22 cellular contexts compared by ENCODE assay signal in the genomic region with DNA sequence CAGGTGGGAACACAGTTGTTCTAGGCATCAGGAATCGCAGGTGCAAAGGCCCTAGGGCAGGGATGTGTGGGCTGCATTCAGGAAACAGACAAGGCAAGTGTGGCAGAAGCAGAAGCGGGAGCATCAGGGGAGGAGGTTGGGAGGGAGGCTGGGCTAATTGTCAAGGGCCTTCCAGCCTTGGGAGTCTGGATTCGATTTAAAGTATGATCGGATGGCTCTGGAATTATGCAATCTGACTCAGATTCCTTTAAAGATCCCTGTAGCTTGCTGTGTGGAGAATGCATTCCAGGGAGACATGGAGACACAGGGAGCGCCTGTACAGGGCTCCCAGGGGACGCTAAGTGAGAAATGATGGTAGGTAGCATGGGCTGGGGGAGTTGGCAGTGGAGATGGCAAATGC.
DNase-seq lines count a peak whose midpoint lies in the region; ATAC-seq and TF ChIP-seq lines count a peak whose summit lies in the region.
"Had no signal": no experiment of that assay in that cellular context is flagged by ENCODE, and none has a peak within 500 bp of the region (broad histone marks: within the 10 kb centered on the region; RNA-seq: fewer than 3 reads in every experiment).

No MANE protein-coding gene starts in this region.

- H4K20me1 ChIP-seq in BLaER1 = no peaks in the 10 kb centered on the region

- no peak overlapping the region for H2BK120ac ChIP-seq in trophoblast cell (ENCODE audit: insufficient read depth, low read length, poor library complexity)

- H3K36me3 ChIP-seq in BLaER1 (no peaks in the 10 kb centered on the region), trophoblast cell (ENCODE audit: control insufficient read depth in 1 of 2, insufficient read depth in 2 of 2, low read length in 2 of 2) (no peaks in the 10 kb centered on the region), right lobe of liver (no peaks in the 10 kb centered on the region), gastroesophageal sphincter (no peaks in the 10 kb centered on the region)
- H3K36me3 ChIP-seq: colonic mucosa had no signal

- in situ Hi-C loops in KBM-7 (cut with MboI; ENCODE audit: low pct_unique_long_range_greater_than_20kb, low sequenced_read_pairs) = no loop called here

- no peak overlapping the region for H3K9ac ChIP-seq in BLaER1
- no peak overlapping the region for H3K9ac ChIP-seq in trophoblast cell (ENCODE audit: low read length)

- H2AFZ ChIP-seq in trophoblast cell (ENCODE audit: insufficient read depth, low read length, poor library complexity) = no peak overlapping the region

- no peak overlapping the region for H2BK12ac ChIP-seq in trophoblast cell (ENCODE audit: low read length)

- TF ChIP-seq EP300 in gastroesophageal sphincter (IDR thresholded peaks at IDR 0.05) = no peak

- no peak for TF ChIP-seq POLR2A in right lobe of liver (IDR thresholded peaks at IDR 0.05)
- TF ChIP-seq POLR2A in gastroesophageal sphincter (IDR thresholded peaks at IDR 0.05) = no peak

- H3K4me2 ChIP-seq in BLaER1 (peak overlapping the region; percentile 81; the same call in 1 of the 2 replicates), trophoblast cell (ENCODE audit: low read length) (no peak overlapping the region)

- H3K4me1 ChIP-seq in BLaER1 (peaks cover 19% of the 10 kb centered on the region), trophoblast cell (ENCODE audit: control insufficient read depth in 1 of 2, insufficient read depth in 2 of 2, low read length in 2 of 2) (peaks cover 0 to 2% of the 10 kb centered on the region in 2 experiments), right lobe of liver (no peaks in the 10 kb centered on the region), gastroesophageal sphincter (no peaks in the 10 kb centered on the region)
- H3K4me1 ChIP-seq: colonic mucosa, testis had no signal

- no peak overlapping the region for H4K91ac ChIP-seq in trophoblast cell (ENCODE audit: low read depth, low read length)

- H3K27ac ChIP-seq in BLaER1 = no peak overlapping the region
- no peak overlapping the region for H3K27ac ChIP-seq in trophoblast cell (ENCODE audit: low read depth, low read length)
- no peak overlapping the region for H3K27ac ChIP-seq in right lobe of liver
- H3K27ac ChIP-seq in gastroesophageal sphincter = no peak overlapping the region
- H3K27ac ChIP-seq: colonic mucosa, epithelial cell of prostate, testis, VCaP had no signal

- H3K27me3 ChIP-seq in BLaER1 (no peaks in the 10 kb centered on the region), trophoblast cell (ENCODE audit: insufficient read depth, low read length) (no peaks in the 10 kb centered on the region), right lobe of liver (no peaks in the 10 kb centered on the region), gastroesophageal sphincter (peaks cover 34% of the 10 kb centered on the region)
- H3K27me3 ChIP-seq: colonic mucosa, testis had no signal

- H3K9me3 ChIP-seq in BLaER1 (no peaks in the 10 kb centered on the region), trophoblast cell (ENCODE audit: insufficient read depth, low read depth, low read length) (no peaks in the 10 kb centered on the region), right lobe of liver (no peaks in the 10 kb centered on the region), gastroesophageal sphincter (no peaks in the 10 kb centered on the region)
- H3K9me3 ChIP-seq: colonic mucosa, testis had no signal

- H3K4ac ChIP-seq in trophoblast cell (ENCODE audit: low read depth, low read length) = no peak overlapping the region

- no peak overlapping the region for H2BK5ac ChIP-seq in trophoblast cell (ENCODE audit: low read depth, low read length, poor library complexity)

- no peak overlapping the region for H4K8ac ChIP-seq in trophoblast cell (ENCODE audit: low read depth, low read length)

- ATAC-seq in right lobe of liver = no peak
- no peak for ATAC-seq in gastroesophageal sphincter

- DNase-seq in RPMI7951 (ENCODE audit: low read depth) (peak; percentile 16), epidermal melanocyte (ENCODE audit: insufficient read length, low spot score) (peak; percentile 72), trophoblast cell (peak; percentile 51 to 82), KBM-7 (no peak), right lobe of liver (no peak)
- no peak for DNase-seq in stimulated activated CD4-positive, alpha-beta T cell treated with anti-CD3 and anti-CD28 coated beads, Interleukin-4, amount 100 ng/mL, for 24 hours
- DNase-seq: activated CD4-positive, alpha-beta memory T cell treated with anti-CD3 and anti-CD28 coated beads, Interleukin-2, amount 10 ng/mL, durations not matched to agents 7 days and 5 days; activated T-cell treated with anti-CD3 and anti-CD28 coated beads, Interleukin-2, amount 50 U/mL, for 48 hours; CD4-positive, CD25-positive, alpha-beta regulatory T cell; colonic mucosa; KG1; kidney; NCI-H1092; NCI-H82; nucleus accumbens; stimulated activated CD4-positive, alpha-beta T cell treated with anti-CD3 and anti-CD28 coated beads, Interleukin-4, amount 100 ng/mL, for 1 hour; stimulated activated CD8-positive, alpha-beta memory T cell treated with anti-CD3 and anti-CD28 coated beads, Interleukin-4, amount 100 ng/mL, for 48 hours; testis had no signal

- H3K23ac ChIP-seq in trophoblast cell (ENCODE audit: low read length) = no peak overlapping the region

- no peak overlapping the region for H2AK5ac ChIP-seq in trophoblast cell (ENCODE audit: low read length)

- intact Hi-C loops in right lobe of liver (cut with DNase I) = loop anchor here in 1 of 2 donors (10.0 kb wide), 1 partner anchor 201 kb away; no protein-coding TSS in a partner anchor

- H3K4me3 ChIP-seq in BLaER1 = no peak overlapping the region
- H3K4me3 ChIP-seq in trophoblast cell (ENCODE audit: low read depth, low read length) = no peak overlapping the region
- H3K4me3 ChIP-seq in right lobe of liver = no peak overlapping the region
- H3K4me3 ChIP-seq in gastroesophageal sphincter = no peak overlapping the region
- H3K4me3 ChIP-seq: colonic mucosa, testis had no signal

- TF ChIP-seq CTCF in right lobe of liver (IDR thresholded peaks at IDR 0.05) (no peak), gastroesophageal sphincter (IDR thresholded peaks at IDR 0.05) (no peak)

- H3K18ac ChIP-seq in trophoblast cell (ENCODE audit: low read length) = no peak overlapping the region

- no peaks in the 10 kb centered on the region for H3K79me2 ChIP-seq in trophoblast cell (ENCODE audit: control insufficient read depth, insufficient read depth, low read length, poor library complexity)

- no CpG with 5 or more reads among the region's 6 CpGs for WGBS in trophoblast cell (ENCODE audit: extremely low coverage, insufficient coverage, insufficient read length)
- WGBS in right lobe of liver (ENCODE audit: insufficient coverage, low coverage, low lambda C conversion rate, missing lambda C conversion rate) = 62% methylated on average over 6 of the region's 6 CpGs
- 44 to 58% methylated on average over 3 to 6 of the region's 6 CpGs for WGBS in gastroesophageal sphincter (ENCODE audit: low coverage in 1 of 2), 2 donors

- no peak overlapping the region for H3K14ac ChIP-seq in trophoblast cell (ENCODE audit: low read length)

- H3K79me1 ChIP-seq in trophoblast cell (ENCODE audit: low read length) = no peaks in the 10 kb centered on the region

- H4K12ac ChIP-seq in trophoblast cell (ENCODE audit: low read depth, low read length) = no peak overlapping the region

Comparison
In these comparisons a context has a peak if more than half of its experiments do, and no peak if none do; other contexts are left out.
1. DNase-seq: peak in RPMI7951 (single experiment), epidermal melanocyte (single experiment) and trophoblast cell (2 of 2); none in stimulated activated CD4-positive, alpha-beta T cell treated with anti-CD3 and anti-CD28 coated beads, Interleukin-4, amount 100 ng/mL, for 24 hours (single experiment), KBM-7 (single experiment) and right lobe of liver (0 of 3).